24 cellular contexts compared by ENCODE assay signal in genomic region chr1:61448017-61448383, GRCh38.
DNase-seq lines count a peak whose midpoint lies in the region; TF ChIP-seq lines count a peak whose summit lies in the region.
"Had no signal": no experiment of that assay in that cellular context is flagged by ENCODE, and none has a peak within 500 bp of the region (broad histone marks: within the 10 kb centered on the region; RNA-seq: fewer than 3 reads in every experiment).

No MANE protein-coding gene starts in this region.

- TF ChIP-seq CTCF in fibroblast of the aortic adventitia (IDR thresholded peaks at IDR 0.05; ENCODE audit: insufficient read depth, low read length) (no peak), ovary (IDR thresholded peaks at IDR 0.05) (no peak)

- intact Hi-C loops in ovary (cut with DNase I), result loop anchor here in 3 of 4 donors (2.0 to 10.0 kb wide), 3 partner anchors 103 to 471 kb away; no protein-coding TSS in a partner anchor

- WGBS in mesenchymal stem cell, result 95% methylated on average over 4 of the region's 5 CpGs
- WGBS in ovary, 3 donors, result 83 to 91% (median 86%) methylated on average over 5 of the region's 5 CpGs

- H3K27ac ChIP-seq in SK-N-MC (peak overlapping the region; percentile 79), mesenchymal stem cell (ENCODE audit: low read length, poor library complexity, severe bottlenecking) (no peak overlapping the region), subcutaneous abdominal adipose tissue (ENCODE audit: low read depth, low read length) (peak overlapping the region; percentile 91), ovary (no peak overlapping the region)

- TF ChIP-seq EP300 in ovary (IDR thresholded peaks at IDR 0.05), result no peak

- no peak overlapping the region for H4K91ac ChIP-seq in mesenchymal stem cell (ENCODE audit: low read length)

- no peak overlapping the region for H3K14ac ChIP-seq in mesenchymal stem cell (ENCODE audit: low read length in 2 of 2)

- no peak overlapping the region for H2BK5ac ChIP-seq in mesenchymal stem cell (ENCODE audit: low read depth, low read length, poor library complexity, severe bottlenecking)

- no peak overlapping the region for H3K4me2 ChIP-seq in mesenchymal stem cell (ENCODE audit: low read length, poor library complexity, severe bottlenecking)
- H3K4me2 ChIP-seq: smooth muscle cell had no signal

- no peak overlapping the region for H4K8ac ChIP-seq in mesenchymal stem cell (ENCODE audit: low read length)

- H3K27me3 ChIP-seq in mesenchymal stem cell (ENCODE audit: control insufficient read depth in 1 of 2, insufficient read depth in 1 of 2, low read length in 2 of 2) (peaks cover 0 to 34% of the 10 kb centered on the region in 2 experiments), subcutaneous abdominal adipose tissue (ENCODE audit: control insufficient read depth in 5 of 5, insufficient read depth in 4 of 5, low read length in 5 of 5) (no peaks in the 10 kb centered on the region), ovary (no peaks in the 10 kb centered on the region)

- no peak overlapping the region for H3K18ac ChIP-seq in mesenchymal stem cell (ENCODE audit: low read depth in 1 of 2, low read length in 2 of 2)

- DNase-seq in SK-N-MC (ENCODE audit: low read depth, low spot score) (no peak), fibroblast of the aortic adventitia (ENCODE audit: low read depth) (peak; percentile 14), mesenchymal stem cell (no peak), GM03348 (ENCODE audit: low spot score) (no peak), Kasumi-1 (lab: John Stamatoyannopoulos, UW) (no peak), DMS153 treated with DMSO at 0.1 percent for 48 hours (lab: John Stamatoyannopoulos, UW; ENCODE audit: unreplicated experiment) (no peak), ovary (no peak)
- DNase-seq: activated CD4-positive, alpha-beta T cell treated with anti-CD3 and anti-CD28 coated beads for 4 hours; activated CD8-positive, alpha-beta memory T cell treated with anti-CD3 and anti-CD28 coated beads for 24 hours; activated effector memory CD4-positive, alpha-beta T cell treated with Interleukin-2 at 50 U/mL for 16 hours; activated naive CD8-positive, alpha-beta T cell treated with anti-CD3 and anti-CD28 coated beads for 36 hours; AML-193; CD4-positive, alpha-beta T cell; cerebellar nuclear complex; head of caudate nucleus; NCI-H1436; NCI-H2081 treated with DMSO at 0.1 percent for 48 hours; NCI-H446; NCI-H774; nucleus accumbens; stimulated activated CD4-positive, alpha-beta T cell treated with anti-CD3 and anti-CD28 coated beads, Interleukin-1b, Interleukin-23, amount 100 ng/mL, for 48 hours had no signal

- no peak overlapping the region for H2AFZ ChIP-seq in mesenchymal stem cell (ENCODE audit: low read depth, low read length)

- peaks cover 1% of the 10 kb centered on the region for H3K4me1 ChIP-seq in mesenchymal stem cell (ENCODE audit: control insufficient read depth, insufficient read depth, low read depth, low read length)
- H3K4me1 ChIP-seq in subcutaneous abdominal adipose tissue (ENCODE audit: control insufficient read depth in 5 of 5, insufficient read depth in 5 of 5, low read length in 5 of 5), result peaks cover 33 to 99% (median 97%) of the 10 kb centered on the region in 5 donors
- peaks cover 15% of the 10 kb centered on the region for H3K4me1 ChIP-seq in ovary (ENCODE audit: insufficient read depth)

- H2BK120ac ChIP-seq in mesenchymal stem cell (ENCODE audit: low read depth, low read length), result no peak overlapping the region

- no peak for TF ChIP-seq POLR2A in ovary (IDR thresholded peaks at IDR 0.05)

- H3K79me1 ChIP-seq in mesenchymal stem cell (replicated peaks; ENCODE audit: low read length, poor library complexity, severe bottlenecking), result no peaks in the 10 kb centered on the region

- H3K4me3 ChIP-seq in SK-N-MC, result no peak overlapping the region
- no peak overlapping the region for H3K4me3 ChIP-seq in fibroblast of the aortic adventitia (ENCODE audit: low read depth, low read length)
- peak overlapping the region in 1 of 2 experiments; percentile 33 for H3K4me3 ChIP-seq in mesenchymal stem cell (ENCODE audit: insufficient read depth in 1 of 2, low read depth in 1 of 2, low read length in 2 of 2)
- no peak overlapping the region for H3K4me3 ChIP-seq in subcutaneous abdominal adipose tissue (ENCODE audit: low read depth in 1 of 5, low read length in 5 of 5)
- no peak overlapping the region for H3K4me3 ChIP-seq in ovary
- H3K4me3 ChIP-seq: GM12878, smooth muscle cell had no signal

- H3K9ac ChIP-seq in SK-N-MC (ENCODE audit: insufficient read length), result no peak overlapping the region
- H3K9ac ChIP-seq in mesenchymal stem cell (ENCODE audit: low read length), result peak overlapping the region; percentile 61
- H3K9ac ChIP-seq in subcutaneous abdominal adipose tissue (ENCODE audit: low read length in 5 of 5), result peak overlapping the region in 2 of 5 donors; percentile 19 to 63

- no peak overlapping the region for H3K4ac ChIP-seq in mesenchymal stem cell (ENCODE audit: low read depth in 1 of 2, low read length in 2 of 2)

- no peak overlapping the region for H2BK12ac ChIP-seq in mesenchymal stem cell (ENCODE audit: low read length in 2 of 2)

- no peak overlapping the region for H3K23ac ChIP-seq in mesenchymal stem cell (ENCODE audit: low read length in 2 of 2)

- H3K9me3 ChIP-seq in SK-N-MC (ENCODE audit: low read depth, low read length), result no peaks in the 10 kb centered on the region
- no peaks in the 10 kb centered on the region for H3K9me3 ChIP-seq in mesenchymal stem cell (ENCODE audit: control insufficient read depth, low read length)
- no peaks in the 10 kb centered on the region for H3K9me3 ChIP-seq in subcutaneous abdominal adipose tissue (ENCODE audit: control insufficient read depth in 5 of 5, low read length in 5 of 5)
- H3K9me3 ChIP-seq in ovary, result no peaks in the 10 kb centered on the region

- H3K36me3 ChIP-seq in SK-N-MC (ENCODE audit: insufficient read depth, low read length), result no peaks in the 10 kb centered on the region
- H3K36me3 ChIP-seq in mesenchymal stem cell (ENCODE audit: control insufficient read depth in 1 of 2, insufficient read depth in 2 of 2, low read depth in 1 of 2, low read length in 2 of 2), result no peaks in the 10 kb centered on the region
- H3K36me3 ChIP-seq in subcutaneous abdominal adipose tissue (ENCODE audit: control insufficient read depth in 5 of 5, insufficient read depth in 5 of 5, low read length in 5 of 5), result no peaks in the 10 kb centered on the region
- no peaks in the 10 kb centered on the region for H3K36me3 ChIP-seq in ovary

- H2AK5ac ChIP-seq in mesenchymal stem cell (ENCODE audit: low read length, severe bottlenecking), result no peak overlapping the region

- no peak overlapping the region for H2BK15ac ChIP-seq in mesenchymal stem cell (ENCODE audit: low read depth, poor library complexity, severe bottlenecking)

Comparison
In these comparisons a context has a peak if more than half of its experiments do, and no peak if none do; other contexts are left out.
1. H3K27ac ChIP-seq: peak in SK-N-MC (single experiment) and subcutaneous abdominal adipose tissue (single experiment); none in mesenchymal stem cell (single experiment) and ovary (0 of 2).